1 cellular context compared by ENCODE assay signal in the genomic region with DNA sequence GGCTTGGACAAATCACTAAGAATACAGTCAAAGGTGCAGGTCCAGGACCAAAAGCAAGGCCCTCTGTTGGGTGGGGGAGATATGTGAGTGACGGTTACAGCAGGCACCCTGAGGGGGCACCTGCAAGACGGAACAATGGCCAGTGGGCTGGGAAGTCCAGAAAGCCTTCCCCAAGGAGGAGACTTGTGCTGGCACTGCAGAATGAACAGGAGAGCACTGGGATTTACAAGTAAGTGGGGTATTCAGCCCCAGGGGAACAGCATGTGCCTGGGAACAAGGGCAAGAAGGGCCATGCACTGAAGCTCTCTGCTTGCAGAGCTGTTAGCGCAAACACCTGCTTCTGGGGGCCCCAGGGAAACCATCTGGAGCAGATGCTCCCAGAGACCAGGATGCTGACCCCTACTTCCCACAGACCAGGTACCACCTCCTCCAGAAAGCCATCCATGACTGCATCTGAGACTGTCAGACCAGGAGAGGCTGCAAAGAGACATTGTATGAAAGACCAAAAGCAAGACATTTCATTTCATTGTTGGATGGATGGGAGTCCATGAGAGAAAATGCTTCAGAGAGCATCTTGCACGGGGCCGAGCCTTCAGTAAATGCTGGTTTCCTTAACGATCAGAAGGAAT.
A peak's percentile ranks its signal among the peaks of the same experiment; 100 is the strongest.
TF ChIP-seq lines count a peak whose summit lies in the region.

No MANE protein-coding gene starts in this region.

TF ChIP-seq in K562, 482 proteins besides CTCF, POLR2A, EP300 and RAD21:
- TF ChIP-seq RBM25 (IDR thresholded peaks at IDR 0.05; ENCODE audit: low read depth, low read length, severe bottlenecking): peak; percentile 11
- TF ChIP-seq MTF1 (CRISPR knock-in tag; IDR thresholded peaks at IDR 0.05; ENCODE audit: borderline replicate concordance): no peak
- TF ChIP-seq PHB (CRISPR knock-in tag; IDR thresholded peaks at IDR 0.05): no peak
- TF ChIP-seq ZNF184 (CRISPR knock-in tag; IDR thresholded peaks at IDR 0.05): no peak
- TF ChIP-seq ARHGAP35 (IDR thresholded peaks at IDR 0.05; ENCODE audit: partially characterized antibody): no peak
- no peak for TF ChIP-seq FOXJ3 (CRISPR knock-in tag; IDR thresholded peaks at IDR 0.05)
- TF ChIP-seq, protein P1, sequence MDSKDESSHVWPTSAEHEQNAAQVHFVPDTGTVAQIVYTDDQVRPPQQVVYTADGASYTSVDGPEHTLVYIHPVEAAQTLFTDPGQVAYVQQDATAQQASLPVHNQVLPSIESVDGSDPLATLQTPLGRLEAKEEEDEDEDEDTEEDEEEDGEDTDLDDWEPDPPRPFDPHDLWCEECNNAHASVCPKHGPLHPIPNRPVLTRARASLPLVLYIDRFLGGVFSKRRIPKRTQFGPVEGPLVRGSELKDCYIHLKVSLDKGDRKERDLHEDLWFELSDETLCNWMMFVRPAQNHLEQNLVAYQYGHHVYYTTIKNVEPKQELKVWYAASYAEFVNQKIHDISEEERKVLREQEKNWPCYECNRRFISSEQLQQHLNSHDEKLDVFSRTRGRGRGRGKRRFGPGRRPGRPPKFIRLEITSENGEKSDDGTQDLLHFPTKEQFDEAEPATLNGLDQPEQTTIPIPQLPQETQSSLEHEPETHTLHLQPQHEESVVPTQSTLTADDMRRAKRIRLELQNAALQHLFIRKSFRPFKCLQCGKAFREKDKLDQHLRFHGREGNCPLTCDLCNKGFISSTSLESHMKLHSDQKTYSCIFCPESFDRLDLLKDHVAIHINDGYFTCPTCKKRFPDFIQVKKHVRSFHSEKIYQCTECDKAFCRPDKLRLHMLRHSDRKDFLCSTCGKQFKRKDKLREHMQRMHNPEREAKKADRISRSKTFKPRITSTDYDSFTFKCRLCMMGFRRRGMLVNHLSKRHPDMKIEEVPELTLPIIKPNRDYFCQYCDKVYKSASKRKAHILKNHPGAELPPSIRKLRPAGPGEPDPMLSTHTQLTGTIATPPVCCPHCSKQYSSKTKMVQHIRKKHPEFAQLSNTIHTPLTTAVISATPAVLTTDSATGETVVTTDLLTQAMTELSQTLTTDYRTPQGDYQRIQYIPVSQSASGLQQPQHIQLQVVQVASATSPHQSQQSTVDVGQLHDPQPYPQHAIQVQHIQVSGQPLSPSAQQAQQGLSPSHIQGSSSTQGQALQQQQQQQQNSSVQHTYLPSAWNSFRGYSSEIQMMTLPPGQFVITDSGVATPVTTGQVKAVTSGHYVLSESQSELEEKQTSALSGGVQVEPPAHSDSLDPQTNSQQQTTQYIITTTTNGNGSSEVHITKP (IDR thresholded peaks at IDR 0.05; ENCODE audit: partially characterized antibody): no peak
- TF ChIP-seq ZFP36 (IDR thresholded peaks at IDR 0.05; ENCODE audit: low read depth, low read length, partially characterized antibody): peak; percentile 93
- TF ChIP-seq RBBP5 (IDR thresholded peaks at IDR 0.05; ENCODE audit: borderline replicate concordance, insufficient read depth, low read length, poor library complexity, severe bottlenecking): no peak
- TF ChIP-seq TSC22D4 (tag; IDR thresholded peaks at IDR 0.05): no peak
- no peak for TF ChIP-seq ZNF79 (CRISPR knock-in tag; IDR thresholded peaks at IDR 0.05; ENCODE audit: low read depth)
- no peak for TF ChIP-seq ZNF212 (CRISPR knock-in tag; IDR thresholded peaks at IDR 0.05)
- TF ChIP-seq SMAD4 (CRISPR knock-in tag; conservative IDR thresholded peaks at IDR 0.05): no peak
- TF ChIP-seq NCOA2 (IDR thresholded peaks at IDR 0.05; ENCODE audit: partially characterized antibody in 2 of 2): no peak
- TF ChIP-seq RBM39 (optimal IDR thresholded peaks at IDR 0.05; ENCODE audit: low read depth, low read length): no peak
- no peak for TF ChIP-seq ZNF133 (CRISPR knock-in tag; IDR thresholded peaks at IDR 0.05)
- TF ChIP-seq NCOA1 (IDR thresholded peaks at IDR 0.05; ENCODE audit: low read depth): no peak
